Comparison of ENCODE assay signal across 10 cellular contexts in the genomic region with DNA sequence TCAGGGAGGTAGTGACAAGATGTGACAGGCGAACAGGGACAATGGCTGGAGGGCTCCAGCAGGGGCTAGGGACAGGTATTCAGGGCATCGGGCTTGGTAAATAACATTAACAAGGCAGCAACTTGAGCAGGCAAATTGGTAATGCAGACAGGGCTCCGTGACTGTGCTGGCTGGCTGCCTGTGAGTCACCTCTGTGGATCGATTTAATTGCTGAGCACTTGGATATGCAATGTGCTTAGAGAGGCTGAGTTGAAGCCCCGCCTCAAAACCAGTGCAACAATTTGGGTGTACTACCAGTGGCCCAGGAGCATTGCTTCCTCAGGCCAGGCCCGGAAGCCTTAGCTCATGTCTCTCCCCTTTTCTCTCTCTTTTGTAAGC. TPM values are rescaled to one million over a fixed set of nuclear protein-coding genes. Genes with fewer than 3 reads are reported as not detected.
DNase-seq lines count a peak whose midpoint lies in the region; ATAC-seq and TF ChIP-seq lines count a peak whose summit lies in the region.
"Had no signal": no experiment of that assay in that cellular context is flagged by ENCODE, and none has a peak within 500 bp of the region (broad histone marks: within the 10 kb centered on the region; RNA-seq: fewer than 3 reads in every experiment).

No MANE protein-coding gene starts in this region.

- TF ChIP-seq POLR2A in Peyer's patch (IDR thresholded peaks at IDR 0.05): no peak

- H3K56ac ChIP-seq in mesendoderm (ENCODE audit: low read length): no peak overlapping the region

- H2BK5ac ChIP-seq in mesendoderm (ENCODE audit: low read length): no peak overlapping the region

- no peak overlapping the region for H2BK120ac ChIP-seq in mesendoderm (ENCODE audit: low read depth, low read length)

- no peak for ATAC-seq in HG03135 (IDR thresholded peaks at IDR 0.05; ENCODE audit: unreplicated experiment)
- no peak for ATAC-seq in naive thymus-derived CD4-positive, alpha-beta T cell

- no peak overlapping the region for H3K23ac ChIP-seq in mesendoderm (ENCODE audit: low read length)

- H3K4me3 Mint-ChIP-seq in nephron progenitor cell: no peak overlapping the region
- no peak overlapping the region for H3K4me3 Mint-ChIP-seq in naive thymus-derived CD4-positive, alpha-beta T cell

- CTCF ChIA-PET in naive thymus-derived CD4-positive, alpha-beta T cell (lab: Charles Lee): interaction anchor here (0.6 kb wide), 1 partner anchor 603 kb away, joined by 3 read pairs; no protein-coding TSS in a partner anchor

- H3K9me3 Mint-ChIP-seq in nephron progenitor cell: peaks cover 57% of the 10 kb centered on the region
- no peaks in the 10 kb centered on the region for H3K9me3 Mint-ChIP-seq in naive thymus-derived CD4-positive, alpha-beta T cell

- H2BK15ac ChIP-seq in mesendoderm (replicated peaks; ENCODE audit: low read depth): no peak overlapping the region

- no peak overlapping the region for H2AK5ac ChIP-seq in mesendoderm (ENCODE audit: low read length)

- no peaks in the 10 kb centered on the region for H3K36me3 Mint-ChIP-seq in nephron progenitor cell (ENCODE audit: low read depth)
- H3K36me3 Mint-ChIP-seq in naive thymus-derived CD4-positive, alpha-beta T cell: no peaks in the 10 kb centered on the region

- H3K27ac ChIP-seq in mesendoderm (ENCODE audit: low read depth, low read length) (no peak overlapping the region), Peyer's patch (no peak overlapping the region)
- H3K27ac ChIP-seq in naive thymus-derived CD4-positive, alpha-beta T cell (ENCODE audit: low read depth, low read length): no peak overlapping the region
- H3K27ac ChIP-seq: upper lobe of right lung had no signal

- no peaks in the 10 kb centered on the region for H3K9me3 ChIP-seq in Peyer's patch
- H3K9me3 ChIP-seq in naive thymus-derived CD4-positive, alpha-beta T cell (ENCODE audit: control insufficient read depth in 2 of 3, low read length in 3 of 3): no peaks in the 10 kb centered on the region
- H3K9me3 ChIP-seq: upper lobe of right lung had no signal

- no peaks in the 10 kb centered on the region for H3K79me1 ChIP-seq in mesendoderm (ENCODE audit: low read length)

- no peaks in the 10 kb centered on the region for H3K36me3 ChIP-seq in mesendoderm (ENCODE audit: control insufficient read depth, insufficient read depth, low read length)
- no peaks in the 10 kb centered on the region for H3K36me3 ChIP-seq in Peyer's patch
- no peaks in the 10 kb centered on the region for H3K36me3 ChIP-seq in naive thymus-derived CD4-positive, alpha-beta T cell (ENCODE audit: control insufficient read depth in 2 of 3, insufficient read depth in 3 of 3, low read length in 3 of 3)
- H3K36me3 ChIP-seq: upper lobe of right lung had no signal

- WGBS in mesendoderm (ENCODE audit: extremely low coverage, insufficient coverage, low lambda C conversion rate): no CpG with 5 or more reads among the region's 6 CpGs

- no peak overlapping the region for H4K8ac ChIP-seq in mesendoderm (ENCODE audit: low read depth, low read length)

- H3K4me1 Mint-ChIP-seq in nephron progenitor cell: peaks cover 21% of the 10 kb centered on the region
- no peaks in the 10 kb centered on the region for H3K4me1 Mint-ChIP-seq in naive thymus-derived CD4-positive, alpha-beta T cell

- DNase-seq in DMS 273 treated with DMSO at 0.1 percent for 48 hours (lab: John Stamatoyannopoulos, UW) (peak; percentile 21), NCI-H1092 treated with DMSO at 0.1 percent for 48 hours (lab: John Stamatoyannopoulos, UW) (peak; percentile 78), astrocyte of the spinal cord (ENCODE audit: low read depth, low spot score) (peak; percentile 76), mesendoderm (peak; percentile 66), Peyer's patch (no peak), nephron progenitor cell (no peak)
- DNase-seq in naive thymus-derived CD4-positive, alpha-beta T cell: no peak

- H3K4me3 ChIP-seq in astrocyte of the spinal cord (ENCODE audit: low read depth, low read length): no peak overlapping the region
- H3K4me3 ChIP-seq in mesendoderm (ENCODE audit: low read length): no peak overlapping the region
- no peak overlapping the region for H3K4me3 ChIP-seq in Peyer's patch
- no peak overlapping the region for H3K4me3 ChIP-seq in naive thymus-derived CD4-positive, alpha-beta T cell (ENCODE audit: low read length)
- H3K4me3 ChIP-seq: upper lobe of right lung had no signal

- in situ Hi-C loops in astrocyte of the spinal cord (cut with HindIII; ENCODE audit: low sequenced_read_pairs): no loop called here

- no peak overlapping the region for H3K27ac Mint-ChIP-seq in nephron progenitor cell
- no peak overlapping the region for H3K27ac Mint-ChIP-seq in naive thymus-derived CD4-positive, alpha-beta T cell

- TF ChIP-seq CTCF in astrocyte of the spinal cord (IDR thresholded peaks at IDR 0.05; ENCODE audit: low read depth, low read length) (no peak), Peyer's patch (IDR thresholded peaks at IDR 0.05) (no peak), nephron progenitor cell (IDR thresholded peaks at IDR 0.05) (no peak)

- no peak overlapping the region for H3K4me2 ChIP-seq in mesendoderm (ENCODE audit: low read length)

- H4K5ac ChIP-seq in mesendoderm (ENCODE audit: low read length): no peak overlapping the region

- POLR2A ChIA-PET in naive thymus-derived CD4-positive, alpha-beta T cell (lab: Charles Lee): no interaction called here

- no peak overlapping the region for H3K9ac ChIP-seq in mesendoderm (ENCODE audit: low read length)

- peaks cover 7% of the 10 kb centered on the region for H3K27me3 Mint-ChIP-seq in nephron progenitor cell (ENCODE audit: low read depth, poor library complexity)
- H3K27me3 Mint-ChIP-seq in naive thymus-derived CD4-positive, alpha-beta T cell: peaks cover 0 to 34% (median 13%) of the 10 kb centered on the region in 5 donors

- intact Hi-C loops in naive thymus-derived CD4-positive, alpha-beta T cell (cut with micrococcal nuclease): loop anchor here in 1 of 2 donors (5.0 kb wide), 1 partner anchor 1068 kb away; no protein-coding TSS in a partner anchor

- H3K4me1 ChIP-seq in mesendoderm (ENCODE audit: control insufficient read depth, low read depth, low read length) (no peaks in the 10 kb centered on the region), Peyer's patch (no peaks in the 10 kb centered on the region)
- H3K4me1 ChIP-seq in naive thymus-derived CD4-positive, alpha-beta T cell (ENCODE audit: control insufficient read depth in 2 of 2, insufficient read depth in 2 of 2, low read length in 2 of 2): no peaks in the 10 kb centered on the region
- H3K4me1 ChIP-seq: upper lobe of right lung had no signal

- H3K27me3 ChIP-seq in mesendoderm (ENCODE audit: insufficient read depth, low read length, poor library complexity): no peaks in the 10 kb centered on the region
- no peaks in the 10 kb centered on the region for H3K27me3 ChIP-seq in Peyer's patch
- no peaks in the 10 kb centered on the region for H3K27me3 ChIP-seq in naive thymus-derived CD4-positive, alpha-beta T cell (ENCODE audit: control insufficient read depth in 2 of 2, insufficient read depth in 2 of 2, low read length in 2 of 2)
- H3K27me3 ChIP-seq: upper lobe of right lung had no signal

- H3K18ac ChIP-seq in mesendoderm (ENCODE audit: low read length): no peak overlapping the region

- no peaks in the 10 kb centered on the region for H3K79me2 ChIP-seq in mesendoderm (ENCODE audit: control insufficient read depth, insufficient read depth, low read length)

- no peak overlapping the region for H3K4ac ChIP-seq in mesendoderm (ENCODE audit: low read depth, low read length)

RNA-seq across cellular contexts. Expression of a gene that starts 19.5 kb away (rescaled TPM):
- polyA plus RNA-seq in mesendoderm (2013, experiment 1 of 2): not detected
- polyA plus RNA-seq in mesendoderm (2013, experiment 2 of 2): not detected
- not detected for total RNA-seq in Peyer's patch
- total RNA-seq in naive thymus-derived CD4-positive, alpha-beta T cell: not detected
- polyA plus RNA-seq in naive thymus-derived CD4-positive, alpha-beta T cell: not detected
- total RNA-seq: T-helper 2 cell treated with Interferon-gamma antibody and Interleukin-4, amounts not matched to agents 100 ng/mL and 5 ng/mL, for 36 hours; upper lobe of right lung had no signal

RNA-seq across cellular contexts. Expression of a gene that starts 38.2 kb away (rescaled TPM):
- polyA plus RNA-seq in mesendoderm (2013, experiment 1 of 2): not detected
- not detected for polyA plus RNA-seq in mesendoderm (2013, experiment 2 of 2)
- total RNA-seq in Peyer's patch: not detected
- total RNA-seq in naive thymus-derived CD4-positive, alpha-beta T cell: not detected
- not detected for polyA plus RNA-seq in naive thymus-derived CD4-positive, alpha-beta T cell
- total RNA-seq: T-helper 2 cell treated with Interferon-gamma antibody and Interleukin-4, amounts not matched to agents 100 ng/mL and 5 ng/mL, for 36 hours; upper lobe of right lung had no signal

RNA-seq across cellular contexts. Expression of a gene that starts 58.8 kb away (rescaled TPM):
- 1.9 TPM for polyA plus RNA-seq in mesendoderm (2013, experiment 1 of 2)
- polyA plus RNA-seq in mesendoderm (2013, experiment 2 of 2): 1.5 TPM
- total RNA-seq in Peyer's patch: under 1 TPM in 2 of 4 donors, not detected in 2; 0.19 to 0.40 TPM
- not detected for total RNA-seq in naive thymus-derived CD4-positive, alpha-beta T cell
- polyA plus RNA-seq in naive thymus-derived CD4-positive, alpha-beta T cell: not detected
- total RNA-seq: T-helper 2 cell treated with Interferon-gamma antibody and Interleukin-4, amounts not matched to agents 100 ng/mL and 5 ng/mL, for 36 hours had no signal

Comparison
In these comparisons a context has a peak if more than half of its experiments do, and no peak if none do; other contexts are left out.
1. DNase-seq: peak in DMS 273 treated with DMSO at 0.1 percent for 48 hours (single experiment), NCI-H1092 treated with DMSO at 0.1 percent for 48 hours (single experiment), astrocyte of the spinal cord (single experiment) and mesendoderm (single experiment); none in Peyer's patch (0 of 3), nephron progenitor cell (single experiment) and naive thymus-derived CD4-positive, alpha-beta T cell (0 of 9).